Comparison of ENCODE assay signal across 8 cellular contexts in the genomic region with DNA sequence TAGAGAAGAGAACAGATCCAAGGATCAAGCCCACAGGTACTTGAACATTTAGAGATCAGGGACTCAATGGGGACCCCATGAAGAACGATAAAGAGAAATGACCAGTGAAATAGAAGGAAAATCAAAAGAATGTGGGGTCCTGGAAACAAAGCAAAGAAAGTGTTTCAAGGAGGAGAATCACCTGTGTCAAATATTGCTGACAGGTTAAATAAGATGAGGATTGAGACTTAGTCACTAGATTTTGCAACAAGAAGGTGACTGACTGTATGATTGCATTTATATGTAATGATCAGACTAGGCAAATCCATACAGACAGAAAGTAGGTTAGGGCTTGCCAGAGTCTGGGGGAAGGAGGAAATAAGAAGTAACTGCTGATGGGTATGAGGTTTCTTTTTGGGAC.
"Had no signal": no experiment of that assay in that cellular context is flagged by ENCODE, and none has a peak within 500 bp of the region (broad histone marks: within the 10 kb centered on the region; RNA-seq: fewer than 3 reads in every experiment).

No MANE protein-coding gene starts in this region.

- H2AFZ ChIP-seq: GM23248 had no signal

- DNase-seq: GM23248, GOT3, H7, HFFc6, KG1 had no signal

- ATAC-seq: HCT116 had no signal

- H3K9ac ChIP-seq: GM23248 had no signal

- H3K36me3 ChIP-seq: HAP-1 had no signal

- H3K4me1 ChIP-seq: HAP-1 had no signal

- H3K9me3 ChIP-seq: HAP-1 had no signal

- H3K27ac ChIP-seq: GM23248, HL-60 had no signal

- H3K4me3 ChIP-seq: GM23248, HAP-1 had no signal
